ENCODE assay signal across 8 cellular contexts in genomic region chr7:88344956-88345832, GRCh38. TPM values are rescaled to one million over a fixed set of nuclear protein-coding genes. Genes with fewer than 3 reads are reported as not detected.
A peak's percentile ranks its signal among the peaks of the same experiment; 100 is the strongest.
DNase-seq lines count a peak whose midpoint lies in the region; ATAC-seq and TF ChIP-seq lines count a peak whose summit lies in the region.

No MANE protein-coding gene starts in this region.

- H3K4me3 ChIP-seq in HL-60 (replicated peaks; ENCODE audit: insufficient read depth, low read length) = no peak overlapping the region
- H3K4me3 ChIP-seq in right cardiac atrium (ENCODE audit: low read length) = no peak overlapping the region

- no peaks in the 10 kb centered on the region for H3K4me1 ChIP-seq in right cardiac atrium (ENCODE audit: control insufficient read depth, insufficient read depth, low read length)

- intact Hi-C loops in activated CD4-positive, alpha-beta memory T cell treated with anti-CD3 and anti-CD28 coated beads for 36 hours (cut with micrococcal nuclease) = no loop called here
- intact Hi-C loops in right cardiac atrium (cut with DNase I) (no loop called here), sciatic nerve (cut with DNase I) (no loop called here)

- H3K27me3 ChIP-seq in HL-60 (ENCODE audit: insufficient read depth, poor library complexity, severe bottlenecking) = no peaks in the 10 kb centered on the region
- H3K27me3 ChIP-seq in right cardiac atrium (ENCODE audit: control insufficient read depth, insufficient read depth) = no peaks in the 10 kb centered on the region

- H3K27me3 Mint-ChIP-seq in activated CD4-positive, alpha-beta memory T cell treated with anti-CD3 and anti-CD28 coated beads for 36 hours = peaks cover 3% of the 10 kb centered on the region
- H3K27me3 Mint-ChIP-seq in activated CD4-positive, alpha-beta memory T cell treated with anti-CD3 and anti-CD28 coated beads, Interleukin-2, amount 10 ng/mL, durations not matched to agents 7 days and 5 days = peaks cover 6% of the 10 kb centered on the region

- no peaks in the 10 kb centered on the region for H3K9me3 ChIP-seq in right cardiac atrium (ENCODE audit: control insufficient read depth, low read length)

- peak; percentile 27 for DNase-seq in activated CD4-positive, alpha-beta memory T cell treated with anti-CD3 and anti-CD28 coated beads for 36 hours
- DNase-seq in activated CD4-positive, alpha-beta memory T cell treated with anti-CD3 and anti-CD28 coated beads, Interleukin-2, amount 10 ng/mL, durations not matched to agents 7 days and 5 days = no peak
- peak; percentile 3 to 38 for DNase-seq in HL-60 (ENCODE audit: low read depth in 1 of 2, low spot score in 1 of 2)
- DNase-seq in UCSD-AML1 (lab: John Stamatoyannopoulos, UW; ENCODE audit: unreplicated experiment) = peak; percentile 19
- DNase-seq in right cardiac atrium = peak; percentile 39 to 84 (median 78)
- DNase-seq in sciatic nerve (ENCODE audit: low spot score) = peak; percentile 76
- DNase-seq in stimulated activated naive CD4-positive, alpha-beta T cell (lab: John Stamatoyannopoulos, UW) = no peak

- no peaks in the 10 kb centered on the region for H3K9me3 Mint-ChIP-seq in activated CD4-positive, alpha-beta memory T cell treated with anti-CD3 and anti-CD28 coated beads for 36 hours
- H3K9me3 Mint-ChIP-seq in activated CD4-positive, alpha-beta memory T cell treated with anti-CD3 and anti-CD28 coated beads, Interleukin-2, amount 10 ng/mL, durations not matched to agents 7 days and 5 days = no peaks in the 10 kb centered on the region

- ATAC-seq in right cardiac atrium (peak; percentile 84 to 93), sciatic nerve (peak; percentile 95), GM21367 (IDR thresholded peaks at IDR 0.05; ENCODE audit: unreplicated experiment) (no peak)

- no peaks in the 10 kb centered on the region for H3K36me3 Mint-ChIP-seq in activated CD4-positive, alpha-beta memory T cell treated with anti-CD3 and anti-CD28 coated beads for 36 hours
- H3K36me3 Mint-ChIP-seq in activated CD4-positive, alpha-beta memory T cell treated with anti-CD3 and anti-CD28 coated beads, Interleukin-2, amount 10 ng/mL, durations not matched to agents 7 days and 5 days (ENCODE audit: low read depth) = no peaks in the 10 kb centered on the region

- H3K4me3 Mint-ChIP-seq in activated CD4-positive, alpha-beta memory T cell treated with anti-CD3 and anti-CD28 coated beads for 36 hours = no peak overlapping the region
- no peak overlapping the region for H3K4me3 Mint-ChIP-seq in activated CD4-positive, alpha-beta memory T cell treated with anti-CD3 and anti-CD28 coated beads, Interleukin-2, amount 10 ng/mL, durations not matched to agents 7 days and 5 days

- no peak for TF ChIP-seq CTCF in HL-60 (IDR thresholded peaks at IDR 0.05; ENCODE audit: insufficient read depth, low read length)

- WGBS in right cardiac atrium = 22% methylated on average over 15 of the region's 15 CpGs

- CTCF ChIA-PET in activated CD4-positive, alpha-beta memory T cell treated with anti-CD3 and anti-CD28 coated beads for 36 hours (lab: Charles Lee) = interaction anchor here (0.6 kb wide), 1 partner anchor 104 kb away, joined by 4 read pairs; no protein-coding TSS in a partner anchor
- CTCF ChIA-PET in activated CD4-positive, alpha-beta memory T cell treated with anti-CD3 and anti-CD28 coated beads, Interleukin-2, amount 10 ng/mL, durations not matched to agents 7 days and 5 days (lab: Charles Lee) = interaction anchor here (0.8 to 2.1 kb wide), 4 partner anchors 13 to 446 kb away, joined by 3 to 4 read pairs (median 4); no protein-coding TSS in a partner anchor

- POLR2A ChIA-PET in activated CD4-positive, alpha-beta memory T cell treated with anti-CD3 and anti-CD28 coated beads for 36 hours (lab: Charles Lee) = no interaction called here
- POLR2A ChIA-PET in activated CD4-positive, alpha-beta memory T cell treated with anti-CD3 and anti-CD28 coated beads, Interleukin-2, amount 10 ng/mL, durations not matched to agents 7 days and 5 days (lab: Charles Lee) = no interaction called here

- H3K27ac Mint-ChIP-seq in activated CD4-positive, alpha-beta memory T cell treated with anti-CD3 and anti-CD28 coated beads for 36 hours = no peak overlapping the region
- no peak overlapping the region for H3K27ac Mint-ChIP-seq in activated CD4-positive, alpha-beta memory T cell treated with anti-CD3 and anti-CD28 coated beads, Interleukin-2, amount 10 ng/mL, durations not matched to agents 7 days and 5 days

- no peaks in the 10 kb centered on the region for H3K4me1 Mint-ChIP-seq in activated CD4-positive, alpha-beta memory T cell treated with anti-CD3 and anti-CD28 coated beads for 36 hours (ENCODE audit: low read depth)
- H3K4me1 Mint-ChIP-seq in activated CD4-positive, alpha-beta memory T cell treated with anti-CD3 and anti-CD28 coated beads, Interleukin-2, amount 10 ng/mL, durations not matched to agents 7 days and 5 days = no peaks in the 10 kb centered on the region

- H3K27ac ChIP-seq in HL-60 (replicated peaks) (no peak overlapping the region), right cardiac atrium (ENCODE audit: low read length) (no peak overlapping the region)

RNA-seq across cellular contexts. Expression of gene STEAP4, which starts 38.5 kb away (rescaled TPM):
- total RNA-seq in activated CD4-positive, alpha-beta memory T cell treated with anti-CD3 and anti-CD28 coated beads for 36 hours = not detected
- total RNA-seq in activated CD4-positive, alpha-beta memory T cell treated with anti-CD3 and anti-CD28 coated beads, Interleukin-2, amount 10 ng/mL, durations not matched to agents 7 days and 5 days = not detected
- total RNA-seq in right cardiac atrium (10 to 100 TPM; 26.0 to 56.1 (median 38.1) TPM), sciatic nerve (189 TPM)
- 10.6 TPM for polyA plus RNA-seq in right cardiac atrium

Comparison
In these comparisons a context has a peak if more than half of its experiments do, and no peak if none do; other contexts are left out.
1. DNase-seq: peak in activated CD4-positive, alpha-beta memory T cell treated with anti-CD3 and anti-CD28 coated beads for 36 hours (single experiment), HL-60 (2 of 2), UCSD-AML1 (single experiment), right cardiac atrium (3 of 3) and sciatic nerve (single experiment); none in activated CD4-positive, alpha-beta memory T cell treated with anti-CD3 and anti-CD28 coated beads, Interleukin-2, amount 10 ng/mL, durations not matched to agents 7 days and 5 days (single experiment) and stimulated activated naive CD4-positive, alpha-beta T cell (0 of 6).
2. RNA of gene STEAP4, which starts 38.5 kb away (total RNA-seq): 189 TPM in sciatic nerve (single experiment) and 26.0 to 56.1 TPM in right cardiac atrium; not detected in activated CD4-positive, alpha-beta memory T cell treated with anti-CD3 and anti-CD28 coated beads for 36 hours and not detected in activated CD4-positive, alpha-beta memory T cell treated with anti-CD3 and anti-CD28 coated beads, Interleukin-2, amount 10 ng/mL, durations not matched to agents 7 days and 5 days; every median in the first group is over 10 times any median in the second.